In the genomic region with DNA sequence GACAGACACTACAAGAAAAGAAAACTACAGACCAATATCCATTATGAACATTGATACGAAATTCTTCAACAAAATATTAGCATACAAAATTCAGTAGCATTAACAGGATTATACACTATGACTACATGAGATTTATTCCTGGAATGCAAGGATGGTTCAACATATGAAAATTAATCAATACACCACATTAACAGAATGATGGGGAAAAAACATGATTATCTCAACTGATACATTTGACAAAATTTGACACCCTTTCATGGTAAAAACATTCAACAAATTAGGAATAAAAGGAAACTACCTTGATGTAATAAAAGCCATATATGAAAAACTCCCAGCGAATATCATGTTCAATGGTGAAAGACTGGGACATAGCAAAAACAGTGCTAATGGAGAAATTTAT, we compare ENCODE assay signal across 9 cellular contexts. TPM values are rescaled to one million over a fixed set of nuclear protein-coding genes. Genes with fewer than 3 reads are reported as not detected.
"Had no signal": no experiment of that assay in that cellular context is flagged by ENCODE, and none has a peak within 500 bp of the region (broad histone marks: within the 10 kb centered on the region; RNA-seq: fewer than 3 reads in every experiment).

No MANE protein-coding gene starts in this region.

- H3K27ac Mint-ChIP-seq: IgD-negative memory B cell had no signal

- H3K27ac ChIP-seq: HL-60, KMS-11 had no signal

- DNase-seq: IMR-90, KBM-7, KG1 had no signal

- ATAC-seq: HepG2 had no signal

- H3K27me3 Mint-ChIP-seq: IgD-negative memory B cell had no signal

- FAIRE-seq: HepG2, HTR-8/SVneo had no signal

- H3K4me3 Mint-ChIP-seq: IgD-negative memory B cell had no signal

- H3K4me2 ChIP-seq: KMS-11 had no signal

- H3K9ac ChIP-seq: KMS-11 had no signal

RNA-seq across cellular contexts. Expression of gene TRPM2, which starts 31.5 kb away (rescaled TPM):
- total RNA-seq: HT-29, IMR-90 had no signal
- polyA plus RNA-seq: IMR-90 had no signal
